Comparison of ENCODE assay signal across 21 cellular contexts in the genomic region with DNA sequence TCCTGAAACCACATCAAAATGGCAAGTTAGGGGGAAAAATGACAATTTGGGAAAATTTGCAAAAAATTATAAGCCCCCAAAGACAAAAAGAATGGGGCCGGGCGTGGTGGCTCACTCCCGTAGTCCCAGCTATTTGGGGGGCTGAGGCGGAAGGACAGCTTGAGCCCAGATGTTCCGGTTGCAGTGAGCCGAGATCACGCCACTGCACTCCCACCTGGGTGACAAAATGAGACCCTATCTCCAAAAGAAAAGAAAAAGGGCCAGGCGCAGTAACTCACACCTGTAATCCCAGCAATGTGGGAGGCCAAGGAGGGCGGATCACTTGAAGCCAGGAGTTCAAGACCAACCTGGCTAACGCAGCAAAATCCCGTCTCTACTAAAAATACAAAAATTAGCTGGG. TPM values are rescaled to one million over a fixed set of nuclear protein-coding genes. Genes with fewer than 3 reads are reported as not detected.
"Had no signal": no experiment of that assay in that cellular context is flagged by ENCODE, and none has a peak within 500 bp of the region (broad histone marks: within the 10 kb centered on the region; RNA-seq: fewer than 3 reads in every experiment).

No MANE protein-coding gene starts in this region.

- ATAC-seq: effector memory CD8-positive, alpha-beta T cell; heart right ventricle; left lobe of liver; mucosa of descending colon; stimulated activated naive CD8-positive, alpha-beta T cell treated with anti-CD3 and anti-CD28 coated beads, Interleukin-15, Interleukin-2, amounts not matched to agents 100 U/mL and 50 U/mL, for 24 hours had no signal

- H3K9me3 Mint-ChIP-seq: dendritic cell treated with granulocyte-macrophage colony-stimulating factor and Interleukin-4, amounts not matched to agents 40 ng/mL and 50 ng/mL, for 4 days; effector memory CD8-positive, alpha-beta T cell had no signal

- H3K27me3 ChIP-seq: esophagus muscularis mucosa, gastrocnemius medialis, heart right ventricle, right atrium auricular region, suprapubic skin, thyroid gland, upper lobe of left lung, uterus had no signal

- H3K27me3 Mint-ChIP-seq: effector memory CD8-positive, alpha-beta T cell had no signal

- H3K4me1 ChIP-seq: uterus had no signal

- H3K27ac Mint-ChIP-seq: dendritic cell treated with granulocyte-macrophage colony-stimulating factor and Interleukin-4, amounts not matched to agents 40 ng/mL and 50 ng/mL, for 4 days had no signal

- H3K9me3 ChIP-seq: esophagus muscularis mucosa, gastrocnemius medialis, heart right ventricle, mucosa of descending colon, right atrium auricular region, suprapubic skin, thyroid gland, upper lobe of left lung, uterus had no signal

- H3K27ac ChIP-seq: esophagus muscularis mucosa, heart right ventricle, right atrium auricular region, suprapubic skin, thyroid gland, upper lobe of left lung, uterus had no signal

- H3K4me3 Mint-ChIP-seq: dendritic cell treated with granulocyte-macrophage colony-stimulating factor and Interleukin-4, amounts not matched to agents 40 ng/mL and 50 ng/mL, for 4 days had no signal

- DNase-seq: effector memory CD8-positive, alpha-beta T cell; gastrocnemius medialis; heart right ventricle; hypothalamus; islet precursor cell; mucosa of descending colon; small intestine; stimulated activated CD4-positive, alpha-beta T cell treated with anti-CD3 and anti-CD28 coated beads, Interleukin-12 subunit alpha, Interleukin-12 subunit beta, amount 100 ng/mL, for 4 hours; stimulated activated naive CD8-positive, alpha-beta T cell treated with anti-CD3 and anti-CD28 coated beads, Interleukin-15, Interleukin-2, amounts not matched to agents 100 U/mL and 50 U/mL, for 24 hours; thyroid gland; upper lobe of left lung; uterus had no signal

- H3K4me3 ChIP-seq: esophagus muscularis mucosa, gastrocnemius medialis, heart right ventricle, mucosa of descending colon, right atrium auricular region, suprapubic skin, thyroid gland, upper lobe of left lung, uterus had no signal

RNA-seq across cellular contexts. Expression of a gene that starts 20.6 kb away (rescaled TPM):
- polyA plus RNA-seq: neural cell had no signal

RNA-seq across cellular contexts. Expression of a gene that starts 27.7 kb away (rescaled TPM):
- total RNA-seq: mammary epithelial cell, osteocyte, pulmonary artery endothelial cell had no signal
- polyA plus RNA-seq: mammary epithelial cell, neural cell had no signal
